Comparison of ENCODE assay signal across 1 cellular context in the genomic region with DNA sequence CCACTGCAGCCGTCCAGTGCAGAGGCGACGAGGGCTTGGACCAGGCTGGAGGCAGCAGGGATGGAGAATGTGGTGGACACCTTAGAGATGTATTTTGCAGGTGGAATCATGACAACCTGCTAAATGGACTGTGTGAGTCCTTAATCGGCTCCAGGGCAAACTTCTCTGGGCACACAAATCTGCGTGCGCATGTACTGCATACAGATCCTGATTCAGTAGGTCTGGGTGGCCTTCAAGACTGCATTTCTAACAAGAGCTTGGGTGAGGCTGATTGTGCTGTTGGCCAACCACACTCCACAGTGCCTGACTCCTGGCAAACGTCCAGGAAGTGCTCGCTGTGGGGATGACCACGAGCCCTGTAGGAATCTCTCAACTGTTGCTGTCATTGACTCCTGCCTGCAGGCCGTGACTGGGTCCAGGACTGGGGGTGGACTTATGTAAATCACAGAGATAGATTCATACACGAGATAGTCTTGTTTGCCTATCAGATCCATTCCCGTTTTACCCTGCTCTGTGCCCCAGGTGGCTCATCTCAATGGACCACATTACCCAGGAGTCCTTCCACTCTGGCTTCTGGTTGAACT.
TF ChIP-seq lines count a peak whose summit lies in the region.

No MANE protein-coding gene starts in this region.

TF ChIP-seq in SK-N-SH, 30 proteins besides CTCF, POLR2A, EP300 and RAD21 (continued from another document):
- no peak for TF ChIP-seq REST (IDR thresholded peaks at IDR 0.05; ENCODE audit: low read depth, low read length)
- no peak for TF ChIP-seq SMC3 (IDR thresholded peaks at IDR 0.05; ENCODE audit: low read depth, low read length)
- TF ChIP-seq MEF2A (IDR thresholded peaks at IDR 0.05; ENCODE audit: borderline replicate concordance, low read depth): no peak
- TF ChIP-seq, protein P1, sequence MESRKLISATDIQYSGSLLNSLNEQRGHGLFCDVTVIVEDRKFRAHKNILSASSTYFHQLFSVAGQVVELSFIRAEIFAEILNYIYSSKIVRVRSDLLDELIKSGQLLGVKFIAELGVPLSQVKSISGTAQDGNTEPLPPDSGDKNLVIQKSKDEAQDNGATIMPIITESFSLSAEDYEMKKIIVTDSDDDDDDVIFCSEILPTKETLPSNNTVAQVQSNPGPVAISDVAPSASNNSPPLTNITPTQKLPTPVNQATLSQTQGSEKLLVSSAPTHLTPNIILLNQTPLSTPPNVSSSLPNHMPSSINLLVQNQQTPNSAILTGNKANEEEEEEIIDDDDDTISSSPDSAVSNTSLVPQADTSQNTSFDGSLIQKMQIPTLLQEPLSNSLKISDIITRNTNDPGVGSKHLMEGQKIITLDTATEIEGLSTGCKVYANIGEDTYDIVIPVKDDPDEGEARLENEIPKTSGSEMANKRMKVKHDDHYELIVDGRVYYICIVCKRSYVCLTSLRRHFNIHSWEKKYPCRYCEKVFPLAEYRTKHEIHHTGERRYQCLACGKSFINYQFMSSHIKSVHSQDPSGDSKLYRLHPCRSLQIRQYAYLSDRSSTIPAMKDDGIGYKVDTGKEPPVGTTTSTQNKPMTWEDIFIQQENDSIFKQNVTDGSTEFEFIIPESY (IDR thresholded peaks at IDR 0.05; ENCODE audit: borderline replicate concordance, low read depth): no peak
- no peak for TF ChIP-seq FOXJ3 (CRISPR knock-in tag; IDR thresholded peaks at IDR 0.05)
- no peak for TF ChIP-seq GATA2 (CRISPR knock-in tag; IDR thresholded peaks at IDR 0.05)
- TF ChIP-seq FOXM1 (IDR thresholded peaks at IDR 0.05; ENCODE audit: low read depth): no peak
- TF ChIP-seq RCOR1 (IDR thresholded peaks at IDR 0.05; ENCODE audit: low read length): no peak
- TF ChIP-seq FOSL2 (IDR thresholded peaks at IDR 0.05; ENCODE audit: borderline replicate concordance, low read depth): no peak
- TF ChIP-seq TAF1 (IDR thresholded peaks at IDR 0.05; ENCODE audit: borderline replicate concordance, low read depth, low read length): no peak
- TF ChIP-seq, protein P2, sequence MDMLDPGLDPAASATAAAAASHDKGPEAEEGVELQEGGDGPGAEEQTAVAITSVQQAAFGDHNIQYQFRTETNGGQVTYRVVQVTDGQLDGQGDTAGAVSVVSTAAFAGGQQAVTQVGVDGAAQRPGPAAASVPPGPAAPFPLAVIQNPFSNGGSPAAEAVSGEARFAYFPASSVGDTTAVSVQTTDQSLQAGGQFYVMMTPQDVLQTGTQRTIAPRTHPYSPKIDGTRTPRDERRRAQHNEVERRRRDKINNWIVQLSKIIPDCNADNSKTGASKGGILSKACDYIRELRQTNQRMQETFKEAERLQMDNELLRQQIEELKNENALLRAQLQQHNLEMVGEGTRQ (IDR thresholded peaks at IDR 0.05; ENCODE audit: borderline replicate concordance, low read depth, low read length): no peak
